Comparison of ENCODE assay signal across 1 cellular context in the genomic region with DNA sequence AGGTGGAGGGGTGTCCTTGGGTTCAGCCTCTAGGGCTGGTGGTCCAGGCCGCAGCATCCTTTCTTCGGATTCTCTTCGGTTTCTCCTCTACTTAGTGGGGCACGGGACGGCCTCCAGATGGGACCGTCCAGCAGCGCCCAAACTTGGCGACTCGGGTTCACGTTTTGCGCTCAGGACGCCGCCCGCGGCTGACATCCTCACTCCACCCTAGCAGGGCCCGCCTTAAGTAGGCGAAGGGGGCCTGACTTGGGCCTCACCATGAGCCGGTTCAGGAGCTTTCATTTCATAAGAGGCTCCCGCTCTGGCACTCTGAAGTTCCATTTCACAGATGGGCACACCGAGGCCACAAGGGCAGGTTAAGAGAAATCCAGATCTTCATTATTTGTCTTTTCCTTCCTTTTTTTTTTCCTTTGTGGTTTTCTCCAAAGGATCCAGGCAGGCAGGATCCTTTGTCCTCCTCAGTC.
TF ChIP-seq lines count a peak whose summit lies in the region.

No MANE protein-coding gene starts in this region.

TF ChIP-seq in GM12878, 131 proteins besides CTCF, POLR2A, EP300 and RAD21 (continued from another document):
- TF ChIP-seq YBX1 (IDR thresholded peaks at IDR 0.05), result no peak
- 0 out of 2 replicates have a peak, but pooled peaks have one; percentile 19 for TF ChIP-seq NKRF (conservative IDR thresholded peaks at IDR 0.05)
- TF ChIP-seq BHLHE40 (IDR thresholded peaks at IDR 0.05; ENCODE audit: borderline replicate concordance in 1 of 2, low read depth in 2 of 2, low read length in 1 of 2), result no peak
- TF ChIP-seq, protein P1, sequence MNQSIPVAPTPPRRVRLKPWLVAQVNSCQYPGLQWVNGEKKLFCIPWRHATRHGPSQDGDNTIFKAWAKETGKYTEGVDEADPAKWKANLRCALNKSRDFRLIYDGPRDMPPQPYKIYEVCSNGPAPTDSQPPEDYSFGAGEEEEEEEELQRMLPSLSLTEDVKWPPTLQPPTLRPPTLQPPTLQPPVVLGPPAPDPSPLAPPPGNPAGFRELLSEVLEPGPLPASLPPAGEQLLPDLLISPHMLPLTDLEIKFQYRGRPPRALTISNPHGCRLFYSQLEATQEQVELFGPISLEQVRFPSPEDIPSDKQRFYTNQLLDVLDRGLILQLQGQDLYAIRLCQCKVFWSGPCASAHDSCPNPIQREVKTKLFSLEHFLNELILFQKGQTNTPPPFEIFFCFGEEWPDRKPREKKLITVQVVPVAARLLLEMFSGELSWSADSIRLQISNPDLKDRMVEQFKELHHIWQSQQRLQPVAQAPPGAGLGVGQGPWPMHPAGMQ (IDR thresholded peaks at IDR 0.05; ENCODE audit: borderline replicate concordance), result no peak
- no peak for TF ChIP-seq KDM1A (IDR thresholded peaks at IDR 0.05; ENCODE audit: borderline replicate concordance)
- TF ChIP-seq, protein P2, sequence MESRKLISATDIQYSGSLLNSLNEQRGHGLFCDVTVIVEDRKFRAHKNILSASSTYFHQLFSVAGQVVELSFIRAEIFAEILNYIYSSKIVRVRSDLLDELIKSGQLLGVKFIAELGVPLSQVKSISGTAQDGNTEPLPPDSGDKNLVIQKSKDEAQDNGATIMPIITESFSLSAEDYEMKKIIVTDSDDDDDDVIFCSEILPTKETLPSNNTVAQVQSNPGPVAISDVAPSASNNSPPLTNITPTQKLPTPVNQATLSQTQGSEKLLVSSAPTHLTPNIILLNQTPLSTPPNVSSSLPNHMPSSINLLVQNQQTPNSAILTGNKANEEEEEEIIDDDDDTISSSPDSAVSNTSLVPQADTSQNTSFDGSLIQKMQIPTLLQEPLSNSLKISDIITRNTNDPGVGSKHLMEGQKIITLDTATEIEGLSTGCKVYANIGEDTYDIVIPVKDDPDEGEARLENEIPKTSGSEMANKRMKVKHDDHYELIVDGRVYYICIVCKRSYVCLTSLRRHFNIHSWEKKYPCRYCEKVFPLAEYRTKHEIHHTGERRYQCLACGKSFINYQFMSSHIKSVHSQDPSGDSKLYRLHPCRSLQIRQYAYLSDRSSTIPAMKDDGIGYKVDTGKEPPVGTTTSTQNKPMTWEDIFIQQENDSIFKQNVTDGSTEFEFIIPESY (IDR thresholded peaks at IDR 0.05), result no peak
- TF ChIP-seq, protein P3, sequence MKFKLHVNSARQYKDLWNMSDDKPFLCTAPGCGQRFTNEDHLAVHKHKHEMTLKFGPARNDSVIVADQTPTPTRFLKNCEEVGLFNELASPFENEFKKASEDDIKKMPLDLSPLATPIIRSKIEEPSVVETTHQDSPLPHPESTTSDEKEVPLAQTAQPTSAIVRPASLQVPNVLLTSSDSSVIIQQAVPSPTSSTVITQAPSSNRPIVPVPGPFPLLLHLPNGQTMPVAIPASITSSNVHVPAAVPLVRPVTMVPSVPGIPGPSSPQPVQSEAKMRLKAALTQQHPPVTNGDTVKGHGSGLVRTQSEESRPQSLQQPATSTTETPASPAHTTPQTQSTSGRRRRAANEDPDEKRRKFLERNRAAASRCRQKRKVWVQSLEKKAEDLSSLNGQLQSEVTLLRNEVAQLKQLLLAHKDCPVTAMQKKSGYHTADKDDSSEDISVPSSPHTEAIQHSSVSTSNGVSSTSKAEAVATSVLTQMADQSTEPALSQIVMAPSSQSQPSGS (IDR thresholded peaks at IDR 0.05; ENCODE audit: low read length), result no peak
- TF ChIP-seq NRF1 (conservative IDR thresholded peaks at IDR 0.05; ENCODE audit: low read depth, low read length), result no peak
- no peak; the same call in 1 of the 2 replicates for TF ChIP-seq EED (IDR thresholded peaks at IDR 0.05; ENCODE audit: low read depth)
- 0 out of 2 replicates have a peak, but pooled peaks have one; percentile 30 for TF ChIP-seq ZNF217 (IDR thresholded peaks at IDR 0.05)
- no peak for TF ChIP-seq PRDM15 (CRISPR knock-in tag; IDR thresholded peaks at IDR 0.05)
- TF ChIP-seq MTA2 (IDR thresholded peaks at IDR 0.05; ENCODE audit: low read depth), result no peak
- no peak for TF ChIP-seq RELA (IDR thresholded peaks at IDR 0.05; ENCODE audit: borderline replicate concordance, partially characterized antibody)
- TF ChIP-seq NR2C1 (IDR thresholded peaks at IDR 0.05), result no peak
- TF ChIP-seq ATF7 (IDR thresholded peaks at IDR 0.05; ENCODE audit: low read depth), result no peak
- peak; percentile 48; the same call in 1 of the 2 replicates for TF ChIP-seq SMARCA5 (IDR thresholded peaks at IDR 0.05)
- TF ChIP-seq, protein P4, sequence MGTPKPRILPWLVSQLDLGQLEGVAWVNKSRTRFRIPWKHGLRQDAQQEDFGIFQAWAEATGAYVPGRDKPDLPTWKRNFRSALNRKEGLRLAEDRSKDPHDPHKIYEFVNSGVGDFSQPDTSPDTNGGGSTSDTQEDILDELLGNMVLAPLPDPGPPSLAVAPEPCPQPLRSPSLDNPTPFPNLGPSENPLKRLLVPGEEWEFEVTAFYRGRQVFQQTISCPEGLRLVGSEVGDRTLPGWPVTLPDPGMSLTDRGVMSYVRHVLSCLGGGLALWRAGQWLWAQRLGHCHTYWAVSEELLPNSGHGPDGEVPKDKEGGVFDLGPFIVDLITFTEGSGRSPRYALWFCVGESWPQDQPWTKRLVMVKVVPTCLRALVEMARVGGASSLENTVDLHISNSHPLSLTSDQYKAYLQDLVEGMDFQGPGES (IDR thresholded peaks at IDR 0.05), result no peak
- TF ChIP-seq, protein P5, sequence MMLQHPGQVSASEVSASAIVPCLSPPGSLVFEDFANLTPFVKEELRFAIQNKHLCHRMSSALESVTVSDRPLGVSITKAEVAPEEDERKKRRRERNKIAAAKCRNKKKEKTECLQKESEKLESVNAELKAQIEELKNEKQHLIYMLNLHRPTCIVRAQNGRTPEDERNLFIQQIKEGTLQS (IDR thresholded peaks at IDR 0.05; ENCODE audit: borderline replicate concordance, extremely low read depth, low read depth, low read length), result no peak
- TF ChIP-seq HDGF (IDR thresholded peaks at IDR 0.05), result no peak
